Comparison of ENCODE assay signal across 9 cellular contexts in genomic region chrX:372856-373640, GRCh38. TPM values are rescaled to one million over a fixed set of nuclear protein-coding genes. Genes with fewer than 3 reads are reported as not detected.
A peak's percentile ranks its signal among the peaks of the same experiment; 100 is the strongest.
DNase-seq lines count a peak whose midpoint lies in the region; TF ChIP-seq lines count a peak whose summit lies in the region.
"Had no signal": no experiment of that assay in that cellular context is flagged by ENCODE, and none has a peak within 500 bp of the region (broad histone marks: within the 10 kb centered on the region; RNA-seq: fewer than 3 reads in every experiment).

No MANE protein-coding gene starts in this region.

- peaks cover 44 to 79% (median 75%) of the 10 kb centered on the region in 10 experiments for H3K4me1 ChIP-seq in BLaER1 treated with 17β-estradiol and CSF1 and Interleukin-3, amounts not matched to agents 10 nM and 100 nM
- H3K4me1 ChIP-seq in OCI-LY1 (ENCODE audit: insufficient read depth, low read length, severe bottlenecking) = peaks cover 63% of the 10 kb centered on the region
- H3K4me1 ChIP-seq in neural progenitor cell = peaks cover 34% of the 10 kb centered on the region

- DNase-seq in epithelial cell of esophagus (ENCODE audit: low read depth) = no peak
- peak; percentile 24 for DNase-seq in neural progenitor cell (ENCODE audit: low spot score)
- no peak for DNase-seq in ACHN
- no peak for DNase-seq in NCI-H187 (lab: John Stamatoyannopoulos, UW)
- DNase-seq in kidney glomerular epithelial cell (lab: John Stamatoyannopoulos, UW) = no peak
- DNase-seq in erythroblast (lab: John Stamatoyannopoulos, UW) = no peak
- DNase-seq: NCI-H1105 treated with DMSO at 0.1 percent for 48 hours had no signal

- no peaks in the 10 kb centered on the region for H3K9me2 ChIP-seq in OCI-LY1 (ENCODE audit: low read depth, low read length)

- H3K9me3 Mint-ChIP-seq in neural progenitor cell = no peaks in the 10 kb centered on the region

- TF ChIP-seq POLR2A in erythroblast (IDR thresholded peaks at IDR 0.05; ENCODE audit: low read length) = no peak

- peaks cover 38 to 84% (median 69%) of the 10 kb centered on the region in 11 experiments for H4K20me1 ChIP-seq in BLaER1 treated with 17β-estradiol and CSF1 and Interleukin-3, amounts not matched to agents 10 nM and 100 nM
- H4K20me1 ChIP-seq in OCI-LY1 (ENCODE audit: insufficient read depth, low read length) (no peaks in the 10 kb centered on the region), neural progenitor cell (ENCODE audit: low read depth) (peaks cover 75% of the 10 kb centered on the region)

- H3F3A ChIP-seq in OCI-LY1 (ENCODE audit: insufficient read depth, low read length) = no peaks in the 10 kb centered on the region
- peaks cover 26% of the 10 kb centered on the region for H3F3A ChIP-seq in neural progenitor cell (ENCODE audit: low read depth)

- H3K27me3 ChIP-seq in BLaER1 treated with 17β-estradiol and CSF1 and Interleukin-3, amounts not matched to agents 10 nM and 100 nM = peaks cover 53 to 63% (median 59%) of the 10 kb centered on the region in 11 experiments
- H3K27me3 ChIP-seq in OCI-LY1 (ENCODE audit: insufficient read depth, low read length) = peaks cover 5% of the 10 kb centered on the region; the same call in 1 of the 2 replicates
- peaks cover 49% of the 10 kb centered on the region for H3K27me3 ChIP-seq in neural progenitor cell

- in situ Hi-C loops in ACHN (cut with HindIII; ENCODE audit: low pct_ligation_motif_present, low pct_unique_long_range_greater_than_20kb, low sequenced_read_pairs) = no loop called here

- no peaks in the 10 kb centered on the region for H3K36me3 ChIP-seq in BLaER1 treated with 17β-estradiol and CSF1 and Interleukin-3, amounts not matched to agents 10 nM and 100 nM
- H3K36me3 ChIP-seq in OCI-LY1 (ENCODE audit: insufficient read depth, low read length) (no peaks in the 10 kb centered on the region), neural progenitor cell (no peaks in the 10 kb centered on the region)

- H3K4me3 ChIP-seq in BLaER1 treated with 17β-estradiol and CSF1 and Interleukin-3, amounts not matched to agents 10 nM and 100 nM = peak overlapping the region; percentile 49 to 71 (median 65)
- H3K4me3 ChIP-seq in OCI-LY1 (ENCODE audit: low read depth, low read length, poor library complexity, severe bottlenecking) (peak overlapping the region; percentile 83), epithelial cell of esophagus (ENCODE audit: low read length) (peak overlapping the region; percentile 36), neural progenitor cell (peak overlapping the region; percentile 73)

- no peak for TF ChIP-seq CTCF in OCI-LY1 (IDR thresholded peaks at IDR 0.05; ENCODE audit: low read length)
- TF ChIP-seq CTCF in epithelial cell of esophagus (IDR thresholded peaks at IDR 0.05; ENCODE audit: insufficient read depth, low read depth, low read length, missing control alignments) = no peak
- TF ChIP-seq CTCF in neural progenitor cell (IDR thresholded peaks at IDR 0.05) = no peak

- peaks cover 9% of the 10 kb centered on the region for H3K36me3 Mint-ChIP-seq in neural progenitor cell

- no peak overlapping the region for H3K27ac Mint-ChIP-seq in neural progenitor cell

- no peaks in the 10 kb centered on the region for H3K9me3 ChIP-seq in BLaER1 treated with 17β-estradiol and CSF1 and Interleukin-3, amounts not matched to agents 10 nM and 100 nM (replicated peaks in 1 of 11)
- H3K9me3 ChIP-seq in OCI-LY1 (ENCODE audit: low read length) = no peaks in the 10 kb centered on the region
- no peaks in the 10 kb centered on the region for H3K9me3 ChIP-seq in neural progenitor cell (ENCODE audit: low read depth)

- H2AFZ ChIP-seq in OCI-LY1 (ENCODE audit: low read length) = no peak overlapping the region
- no peak overlapping the region for H2AFZ ChIP-seq in neural progenitor cell (replicated peaks)

- H3K79me2 ChIP-seq in OCI-LY1 (ENCODE audit: insufficient read depth, low read length) = no peaks in the 10 kb centered on the region; the same call in 1 of the 2 replicates
- H3K79me2 ChIP-seq in neural progenitor cell (ENCODE audit: low read depth) = peaks cover 63% of the 10 kb centered on the region

- H3K4me3 Mint-ChIP-seq in neural progenitor cell = peak overlapping the region; percentile 82

- peaks cover 35% of the 10 kb centered on the region for H3K4me1 Mint-ChIP-seq in neural progenitor cell

- peak overlapping the region; percentile 89 to 97 (median 95) for H3K4me2 ChIP-seq in BLaER1 treated with 17β-estradiol and CSF1 and Interleukin-3, amounts not matched to agents 10 nM and 100 nM
- peak overlapping the region; percentile 65 for H3K4me2 ChIP-seq in OCI-LY1 (ENCODE audit: low read length)
- peak overlapping the region; percentile 91 for H3K4me2 ChIP-seq in neural progenitor cell

- peak overlapping the region in 5 of 11 experiments; percentile 10 to 45 (median 32); a peak in 7 of 22 replicates for H3K27ac ChIP-seq in BLaER1 treated with 17β-estradiol and CSF1 and Interleukin-3, amounts not matched to agents 10 nM and 100 nM
- peak overlapping the region; percentile 97 for H3K27ac ChIP-seq in OCI-LY1 (ENCODE audit: low read depth, low read length, poor library complexity, severe bottlenecking)
- H3K27ac ChIP-seq in neural progenitor cell = no peak overlapping the region

- H3K27me3 Mint-ChIP-seq in neural progenitor cell (ENCODE audit: insufficient read depth, low read depth) = peaks cover 27% of the 10 kb centered on the region

- H3K9ac ChIP-seq in BLaER1 treated with 17β-estradiol and CSF1 and Interleukin-3, amounts not matched to agents 10 nM and 100 nM = peak overlapping the region in 10 of 11 experiments; percentile 23 to 76 (median 66); a peak in 18 of 22 replicates
- H3K9ac ChIP-seq in OCI-LY1 (ENCODE audit: low read length) (peak overlapping the region; percentile 90), neural progenitor cell (no peak overlapping the region)

RNA-seq across cellular contexts. Expression of gene PPP2R3B, which starts 13.7 kb away (rescaled TPM):
- total RNA-seq in neural progenitor cell (ENCODE audit: low replicate concordance) = 30.3 and 81.8 TPM in 2 replicates

RNA-seq across cellular contexts. Expression of gene GTPBP6, which starts 54.5 kb away (rescaled TPM):
- 16.6 and 52.6 TPM in 2 replicates for total RNA-seq in neural progenitor cell (ENCODE audit: low replicate concordance)
